ENCODE assay signal across 18 cellular contexts in genomic region chr14:55206175-55206574, GRCh38. TPM values are rescaled to one million over a fixed set of nuclear protein-coding genes. Genes with fewer than 3 reads are reported as not detected.
DNase-seq lines count a peak whose midpoint lies in the region; ATAC-seq and FAIRE-seq lines count a peak whose summit lies in the region.
"Had no signal": no experiment of that assay in that cellular context is flagged by ENCODE, and none has a peak within 500 bp of the region (broad histone marks: within the 10 kb centered on the region; RNA-seq: fewer than 3 reads in every experiment).

No MANE protein-coding gene starts in this region.

- 0 out of 2 replicates have a peak overlapping the region, but pooled peaks have one; percentile 0 for H2AFZ ChIP-seq in GM23248

- H3K9me3 ChIP-seq in GM23248 (ENCODE audit: low read depth) (no peaks in the 10 kb centered on the region), small intestine (ENCODE audit: control insufficient read depth, low read depth) (no peaks in the 10 kb centered on the region)
- H3K9me3 ChIP-seq: BE2C, Caco-2 had no signal

- H3K79me2 ChIP-seq in GM23248 (ENCODE audit: insufficient read depth): no peaks in the 10 kb centered on the region

- ATAC-seq in GM21390 (IDR thresholded peaks at IDR 0.05; ENCODE audit: unreplicated experiment): no peak

- no peaks in the 10 kb centered on the region for H3K9me2 ChIP-seq in GM23248 (ENCODE audit: insufficient read depth)

- H3K9ac ChIP-seq in GM23248: no peak overlapping the region
- H3K9ac ChIP-seq: KMS-11 had no signal

- no peaks in the 10 kb centered on the region for H3K4me1 ChIP-seq in GM23248 (ENCODE audit: insufficient read depth)
- H3K4me1 ChIP-seq in small intestine (ENCODE audit: control insufficient read depth in 2 of 2, insufficient read depth in 1 of 2, low read depth in 1 of 2, low read length in 1 of 2): peaks cover 0 to 2% of the 10 kb centered on the region in 2 donors
- H3K4me1 ChIP-seq: BE2C had no signal

- H3K27ac ChIP-seq in GM23248 (no peak overlapping the region), small intestine (ENCODE audit: low read depth in 1 of 2, low read length in 1 of 2) (no peak overlapping the region)
- H3K27ac ChIP-seq: KMS-11 had no signal

- DNase-seq in GM23248 (no peak), HTR-8/SVneo (ENCODE audit: insufficient read length, low spot score) (no peak), amniotic epithelial cell (ENCODE audit: low read depth) (peak; percentile 40), small intestine (peak; percentile 12), HUDEP-2 (lab: John Stamatoyannopoulos, UW; ENCODE audit: unreplicated experiment in 76 of 76) (no peak), NCI-H1092 (lab: John Stamatoyannopoulos, UW) (no peak)
- DNase-seq: ACHN; BE2C; C1 segment of cervical spinal cord; Caco-2; CD4-positive, CD25-positive, alpha-beta regulatory T cell; DMS79 treated with DMSO at 0.1 percent for 48 hours; GF-D8; HCEC 1CT had no signal

- in situ Hi-C loops in GM23248 (cut with MboI): no loop called here

- H3K36me3 ChIP-seq in GM23248 (ENCODE audit: low read depth) (no peaks in the 10 kb centered on the region), small intestine (ENCODE audit: control insufficient read depth in 2 of 2, insufficient read depth in 2 of 2, low read length in 2 of 2) (no peaks in the 10 kb centered on the region)
- H3K36me3 ChIP-seq: BE2C had no signal

- no peak overlapping the region for H3K4me3 ChIP-seq in GM23248
- no peak overlapping the region for H3K4me3 ChIP-seq in small intestine (ENCODE audit: low read depth in 1 of 2, low read length in 2 of 2)

- no peaks in the 10 kb centered on the region for H3F3A ChIP-seq in GM23248 (ENCODE audit: insufficient read depth)

- H3K4me2 ChIP-seq in GM23248 (ENCODE audit: unreplicated experiment): no peak overlapping the region
- H3K4me2 ChIP-seq: KMS-11 had no signal

- 66 to 71% methylated on average over 2 of the region's 2 CpGs for WGBS in GM23248 (ENCODE audit: low coverage in 1 of 2, low lambda C conversion rate in 2 of 2, missing lambda C conversion rate in 2 of 2), 2 experiments
- 54 to 73% (median 67%) methylated on average over 2 of the region's 2 CpGs for WGBS in small intestine, 3 donors

- H4K20me1 ChIP-seq in GM23248 (ENCODE audit: insufficient read depth): no peaks in the 10 kb centered on the region

- peak; percentile 20 for FAIRE-seq in HTR-8/SVneo (lab: Jason Lieb, UNC)
- no peak for FAIRE-seq in small intestine (lab: Jason Lieb, UNC)
- FAIRE-seq: D721Med, H54 had no signal

- H3K27me3 ChIP-seq in GM23248 (replicated peaks; ENCODE audit: insufficient read depth) (no peaks in the 10 kb centered on the region), small intestine (ENCODE audit: control insufficient read depth in 2 of 2, insufficient read depth in 2 of 2, low read length in 2 of 2) (no peaks in the 10 kb centered on the region)
- H3K27me3 ChIP-seq: BE2C had no signal

RNA-seq across cellular contexts. Expression of gene DLGAP5, which starts 14.8 kb away (rescaled TPM):
- 11.0 and 13.5 TPM in 2 replicates for total RNA-seq in GM23248 (2014; rRNA removed; shearing (Covaris generic))
- polyA plus RNA-seq in GM23248 (2016; fragmentation: Nextera tagmentation; extraction: Ambion mirVana) (15.5 and 17.8 TPM in 2 replicates), small intestine (10 to 100 TPM in 1 of 3 donors, 1 to 10 TPM in 1, under 1 TPM in 1; 0.81 to 13.2 (median 1.3) TPM)

Comparison
In these comparisons a context has a peak if more than half of its experiments do, and no peak if none do; other contexts are left out.
1. DNase-seq: peak in amniotic epithelial cell (single experiment) and small intestine (single experiment); none in GM23248 (single experiment), HTR-8/SVneo (single experiment), HUDEP-2 (0 of 76) and NCI-H1092 (single experiment).